In genomic region chr2:9809448-9810088, GRCh38 we compare ENCODE assay signal across 1 cellular context.
A peak's percentile ranks its signal among the peaks of the same experiment; 100 is the strongest.
TF ChIP-seq lines count a peak whose summit lies in the region.

No MANE protein-coding gene starts in this region.

TF ChIP-seq in K562, 482 proteins besides CTCF, POLR2A, EP300 and RAD21:
- TF ChIP-seq, protein P1, sequence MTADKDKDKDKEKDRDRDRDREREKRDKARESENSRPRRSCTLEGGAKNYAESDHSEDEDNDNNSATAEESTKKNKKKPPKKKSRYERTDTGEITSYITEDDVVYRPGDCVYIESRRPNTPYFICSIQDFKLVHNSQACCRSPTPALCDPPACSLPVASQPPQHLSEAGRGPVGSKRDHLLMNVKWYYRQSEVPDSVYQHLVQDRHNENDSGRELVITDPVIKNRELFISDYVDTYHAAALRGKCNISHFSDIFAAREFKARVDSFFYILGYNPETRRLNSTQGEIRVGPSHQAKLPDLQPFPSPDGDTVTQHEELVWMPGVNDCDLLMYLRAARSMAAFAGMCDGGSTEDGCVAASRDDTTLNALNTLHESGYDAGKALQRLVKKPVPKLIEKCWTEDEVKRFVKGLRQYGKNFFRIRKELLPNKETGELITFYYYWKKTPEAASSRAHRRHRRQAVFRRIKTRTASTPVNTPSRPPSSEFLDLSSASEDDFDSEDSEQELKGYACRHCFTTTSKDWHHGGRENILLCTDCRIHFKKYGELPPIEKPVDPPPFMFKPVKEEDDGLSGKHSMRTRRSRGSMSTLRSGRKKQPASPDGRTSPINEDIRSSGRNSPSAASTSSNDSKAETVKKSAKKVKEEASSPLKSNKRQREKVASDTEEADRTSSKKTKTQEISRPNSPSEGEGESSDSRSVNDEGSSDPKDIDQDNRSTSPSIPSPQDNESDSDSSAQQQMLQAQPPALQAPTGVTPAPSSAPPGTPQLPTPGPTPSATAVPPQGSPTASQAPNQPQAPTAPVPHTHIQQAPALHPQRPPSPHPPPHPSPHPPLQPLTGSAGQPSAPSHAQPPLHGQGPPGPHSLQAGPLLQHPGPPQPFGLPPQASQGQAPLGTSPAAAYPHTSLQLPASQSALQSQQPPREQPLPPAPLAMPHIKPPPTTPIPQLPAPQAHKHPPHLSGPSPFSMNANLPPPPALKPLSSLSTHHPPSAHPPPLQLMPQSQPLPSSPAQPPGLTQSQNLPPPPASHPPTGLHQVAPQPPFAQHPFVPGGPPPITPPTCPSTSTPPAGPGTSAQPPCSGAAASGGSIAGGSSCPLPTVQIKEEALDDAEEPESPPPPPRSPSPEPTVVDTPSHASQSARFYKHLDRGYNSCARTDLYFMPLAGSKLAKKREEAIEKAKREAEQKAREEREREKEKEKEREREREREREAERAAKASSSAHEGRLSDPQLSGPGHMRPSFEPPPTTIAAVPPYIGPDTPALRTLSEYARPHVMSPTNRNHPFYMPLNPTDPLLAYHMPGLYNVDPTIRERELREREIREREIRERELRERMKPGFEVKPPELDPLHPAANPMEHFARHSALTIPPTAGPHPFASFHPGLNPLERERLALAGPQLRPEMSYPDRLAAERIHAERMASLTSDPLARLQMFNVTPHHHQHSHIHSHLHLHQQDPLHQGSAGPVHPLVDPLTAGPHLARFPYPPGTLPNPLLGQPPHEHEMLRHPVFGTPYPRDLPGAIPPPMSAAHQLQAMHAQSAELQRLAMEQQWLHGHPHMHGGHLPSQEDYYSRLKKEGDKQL (CRISPR knock-in tag; IDR thresholded peaks at IDR 0.05; ENCODE audit: borderline replicate concordance), result peak; percentile 60; the same call in 1 of the 2 replicates
- no peak for TF ChIP-seq ERF (CRISPR knock-in tag; IDR thresholded peaks at IDR 0.05)
